Comparison of ENCODE assay signal across 1 cellular context in the genomic region with DNA sequence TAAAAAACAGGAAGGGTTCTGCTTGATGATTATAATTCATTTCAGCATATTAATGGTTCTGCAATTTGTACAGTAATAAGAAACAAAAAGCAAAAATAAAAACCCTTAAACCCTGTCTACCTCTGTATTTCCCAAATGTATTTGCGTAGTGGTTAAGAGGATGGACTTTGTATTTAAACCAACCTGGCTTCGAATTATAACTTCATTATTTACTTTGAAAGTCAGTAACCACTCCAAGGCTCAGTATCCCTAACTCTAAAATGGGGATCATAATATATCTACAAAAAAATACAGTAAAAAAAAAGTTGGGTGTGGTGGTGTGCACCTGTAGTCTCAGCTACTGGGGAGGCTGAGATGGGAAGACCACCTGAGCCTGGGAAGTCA.
TF ChIP-seq lines count a peak whose summit lies in the region.

No MANE protein-coding gene starts in this region.

TF ChIP-seq in liver, 16 proteins besides CTCF, POLR2A, EP300 and RAD21:
- TF ChIP-seq, protein P1, sequence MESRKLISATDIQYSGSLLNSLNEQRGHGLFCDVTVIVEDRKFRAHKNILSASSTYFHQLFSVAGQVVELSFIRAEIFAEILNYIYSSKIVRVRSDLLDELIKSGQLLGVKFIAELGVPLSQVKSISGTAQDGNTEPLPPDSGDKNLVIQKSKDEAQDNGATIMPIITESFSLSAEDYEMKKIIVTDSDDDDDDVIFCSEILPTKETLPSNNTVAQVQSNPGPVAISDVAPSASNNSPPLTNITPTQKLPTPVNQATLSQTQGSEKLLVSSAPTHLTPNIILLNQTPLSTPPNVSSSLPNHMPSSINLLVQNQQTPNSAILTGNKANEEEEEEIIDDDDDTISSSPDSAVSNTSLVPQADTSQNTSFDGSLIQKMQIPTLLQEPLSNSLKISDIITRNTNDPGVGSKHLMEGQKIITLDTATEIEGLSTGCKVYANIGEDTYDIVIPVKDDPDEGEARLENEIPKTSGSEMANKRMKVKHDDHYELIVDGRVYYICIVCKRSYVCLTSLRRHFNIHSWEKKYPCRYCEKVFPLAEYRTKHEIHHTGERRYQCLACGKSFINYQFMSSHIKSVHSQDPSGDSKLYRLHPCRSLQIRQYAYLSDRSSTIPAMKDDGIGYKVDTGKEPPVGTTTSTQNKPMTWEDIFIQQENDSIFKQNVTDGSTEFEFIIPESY (IDR thresholded peaks at IDR 0.05), result no peak
- TF ChIP-seq EGR1 (IDR thresholded peaks at IDR 0.05; ENCODE audit: low read depth in 2 of 2) (no peak), RXRA (IDR thresholded peaks at IDR 0.05) (peak in 1 of 2 donors; percentile 52), JUND (IDR thresholded peaks at IDR 0.05) (peak in 1 of 2 donors; percentile 53), YY1 (IDR thresholded peaks at IDR 0.05) (no peak), TAF1 (conservative IDR thresholded peaks at IDR 0.05) (no peak), HNF4A (conservative IDR thresholded peaks at IDR 0.05) (peak; percentile 80 to 83), GABPA (IDR thresholded peaks at IDR 0.05 in 1 of 2, conservative IDR thresholded peaks at IDR 0.05 in 1 of 2) (no peak), NR2F2 (IDR thresholded peaks at IDR 0.05) (no peak), SP1 (IDR thresholded peaks at IDR 0.05) (peak; percentile 85), FOXA1 (IDR thresholded peaks at IDR 0.05) (no peak), FOXA2 (IDR thresholded peaks at IDR 0.05) (peak; percentile 50), HNF4G (IDR thresholded peaks at IDR 0.05) (peak; percentile 71)
- TF ChIP-seq, protein P2, sequence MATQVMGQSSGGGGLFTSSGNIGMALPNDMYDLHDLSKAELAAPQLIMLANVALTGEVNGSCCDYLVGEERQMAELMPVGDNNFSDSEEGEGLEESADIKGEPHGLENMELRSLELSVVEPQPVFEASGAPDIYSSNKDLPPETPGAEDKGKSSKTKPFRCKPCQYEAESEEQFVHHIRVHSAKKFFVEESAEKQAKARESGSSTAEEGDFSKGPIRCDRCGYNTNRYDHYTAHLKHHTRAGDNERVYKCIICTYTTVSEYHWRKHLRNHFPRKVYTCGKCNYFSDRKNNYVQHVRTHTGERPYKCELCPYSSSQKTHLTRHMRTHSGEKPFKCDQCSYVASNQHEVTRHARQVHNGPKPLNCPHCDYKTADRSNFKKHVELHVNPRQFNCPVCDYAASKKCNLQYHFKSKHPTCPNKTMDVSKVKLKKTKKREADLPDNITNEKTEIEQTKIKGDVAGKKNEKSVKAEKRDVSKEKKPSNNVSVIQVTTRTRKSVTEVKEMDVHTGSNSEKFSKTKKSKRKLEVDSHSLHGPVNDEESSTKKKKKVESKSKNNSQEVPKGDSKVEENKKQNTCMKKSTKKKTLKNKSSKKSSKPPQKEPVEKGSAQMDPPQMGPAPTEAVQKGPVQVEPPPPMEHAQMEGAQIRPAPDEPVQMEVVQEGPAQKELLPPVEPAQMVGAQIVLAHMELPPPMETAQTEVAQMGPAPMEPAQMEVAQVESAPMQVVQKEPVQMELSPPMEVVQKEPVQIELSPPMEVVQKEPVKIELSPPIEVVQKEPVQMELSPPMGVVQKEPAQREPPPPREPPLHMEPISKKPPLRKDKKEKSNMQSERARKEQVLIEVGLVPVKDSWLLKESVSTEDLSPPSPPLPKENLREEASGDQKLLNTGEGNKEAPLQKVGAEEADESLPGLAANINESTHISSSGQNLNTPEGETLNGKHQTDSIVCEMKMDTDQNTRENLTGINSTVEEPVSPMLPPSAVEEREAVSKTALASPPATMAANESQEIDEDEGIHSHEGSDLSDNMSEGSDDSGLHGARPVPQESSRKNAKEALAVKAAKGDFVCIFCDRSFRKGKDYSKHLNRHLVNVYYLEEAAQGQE (IDR thresholded peaks at IDR 0.05), result peak; percentile 51
- TF ChIP-seq, protein P3, sequence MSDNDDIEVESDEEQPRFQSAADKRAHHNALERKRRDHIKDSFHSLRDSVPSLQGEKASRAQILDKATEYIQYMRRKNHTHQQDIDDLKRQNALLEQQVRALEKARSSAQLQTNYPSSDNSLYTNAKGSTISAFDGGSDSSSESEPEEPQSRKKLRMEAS (IDR thresholded peaks at IDR 0.05), result no peak
- TF ChIP-seq, protein P4, sequence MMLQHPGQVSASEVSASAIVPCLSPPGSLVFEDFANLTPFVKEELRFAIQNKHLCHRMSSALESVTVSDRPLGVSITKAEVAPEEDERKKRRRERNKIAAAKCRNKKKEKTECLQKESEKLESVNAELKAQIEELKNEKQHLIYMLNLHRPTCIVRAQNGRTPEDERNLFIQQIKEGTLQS (IDR thresholded peaks at IDR 0.05), result no peak
